In genomic region chr6:138160329-138161117, GRCh38 we compare ENCODE assay signal across 8 cellular contexts. TPM values are rescaled to one million over a fixed set of nuclear protein-coding genes. Genes with fewer than 3 reads are reported as not detected.
DNase-seq lines count a peak whose midpoint lies in the region; TF ChIP-seq lines count a peak whose summit lies in the region.

No MANE protein-coding gene starts in this region.

- H3K9me3 ChIP-seq in MG63, result no peaks in the 10 kb centered on the region

- H3K4me1 Mint-ChIP-seq in brain (peaks cover 32% of the 10 kb centered on the region), nephron (peaks cover 6% of the 10 kb centered on the region)

- H3K9me3 Mint-ChIP-seq in brain, result peaks cover 0 to 6% (median 0%) of the 10 kb centered on the region in 5 experiments
- H3K9me3 Mint-ChIP-seq in nephron, result no peaks in the 10 kb centered on the region

- TF ChIP-seq CTCF in brain (conservative IDR thresholded peaks at IDR 0.05), result no peak
- TF ChIP-seq CTCF in nephron (IDR thresholded peaks at IDR 0.05; ENCODE audit: unreplicated experiment in 3 of 3), result no peak

- H3K27me3 Mint-ChIP-seq in brain (peaks cover 59% of the 10 kb centered on the region), nephron (ENCODE audit: low read depth) (peaks cover 76% of the 10 kb centered on the region)

- no peaks in the 10 kb centered on the region for H3K27me3 ChIP-seq in MG63

- no peaks in the 10 kb centered on the region for H3K36me3 ChIP-seq in MG63

- H3K27ac Mint-ChIP-seq in brain (peak overlapping the region in 4 of 5 experiments; percentile 44 to 90 (median 66)), nephron (no peak overlapping the region)

- H3K36me3 Mint-ChIP-seq in brain, result no peaks in the 10 kb centered on the region
- H3K36me3 Mint-ChIP-seq in nephron (ENCODE audit: low read depth), result no peaks in the 10 kb centered on the region

- peak; percentile 16 for DNase-seq in DMS153 (lab: John Stamatoyannopoulos, UW)
- DNase-seq in MG63, result no peak
- no peak for DNase-seq in stimulated activated CD4-positive, alpha-beta T cell treated with anti-CD3 and anti-CD28 coated beads, Interleukin-4, amount 100 ng/mL, for 1 hour
- DNase-seq in stimulated activated naive CD4-positive, alpha-beta T cell treated with Interleukin-2 at 50 U/mL for 16 hours (lab: John Stamatoyannopoulos, UW), result no peak
- DNase-seq in NCI-H510A (lab: John Stamatoyannopoulos, UW), result no peak
- no peak for DNase-seq in GM19238 (ENCODE audit: insufficient read length, low spot score)

- H3K4me3 ChIP-seq in MG63, result peak overlapping the region; percentile 72

- H3K4me3 Mint-ChIP-seq in brain, result peak overlapping the region; percentile 80 to 88 (median 84)
- peak overlapping the region; percentile 46 to 73 (median 58) for H3K4me3 Mint-ChIP-seq in nephron

RNA-seq across cellular contexts. Expression of gene ARFGEF3, which starts 1.2 kb away (rescaled TPM):
- total RNA-seq in MG63 (2014; rRNA removed; shearing (Covaris generic); ENCODE audit: low replicate concordance), result 3.7 and 5.1 TPM in 2 replicates
- polyA plus RNA-seq in brain (ENCODE audit: insufficient read depth, low read depth, low replicate concordance), result 17.7 TPM

RNA-seq across cellular contexts. Expression of gene PERP, which starts 53.3 kb away (rescaled TPM):
- 38.7 and 43.6 TPM in 2 replicates for total RNA-seq in MG63 (2014; rRNA removed; shearing (Covaris generic); ENCODE audit: low replicate concordance)
- 57.7 TPM for polyA plus RNA-seq in brain (ENCODE audit: insufficient read depth, low read depth, low replicate concordance)

RNA-seq across cellular contexts. Expression of gene PBOV1, which starts 57.8 kb away (rescaled TPM):
- not detected in 2 replicates for total RNA-seq in MG63 (2014; rRNA removed; shearing (Covaris generic); ENCODE audit: low replicate concordance)
- not detected for polyA plus RNA-seq in brain (ENCODE audit: insufficient read depth, low read depth, low replicate concordance)

Comparison
In these comparisons a context has a peak if more than half of its experiments do, and no peak if none do; other contexts are left out.
1. H3K27ac Mint-ChIP-seq: peak in brain (4 of 5); none in nephron (0 of 3).